ENCODE assay signal across 9 cellular contexts in the genomic region with DNA sequence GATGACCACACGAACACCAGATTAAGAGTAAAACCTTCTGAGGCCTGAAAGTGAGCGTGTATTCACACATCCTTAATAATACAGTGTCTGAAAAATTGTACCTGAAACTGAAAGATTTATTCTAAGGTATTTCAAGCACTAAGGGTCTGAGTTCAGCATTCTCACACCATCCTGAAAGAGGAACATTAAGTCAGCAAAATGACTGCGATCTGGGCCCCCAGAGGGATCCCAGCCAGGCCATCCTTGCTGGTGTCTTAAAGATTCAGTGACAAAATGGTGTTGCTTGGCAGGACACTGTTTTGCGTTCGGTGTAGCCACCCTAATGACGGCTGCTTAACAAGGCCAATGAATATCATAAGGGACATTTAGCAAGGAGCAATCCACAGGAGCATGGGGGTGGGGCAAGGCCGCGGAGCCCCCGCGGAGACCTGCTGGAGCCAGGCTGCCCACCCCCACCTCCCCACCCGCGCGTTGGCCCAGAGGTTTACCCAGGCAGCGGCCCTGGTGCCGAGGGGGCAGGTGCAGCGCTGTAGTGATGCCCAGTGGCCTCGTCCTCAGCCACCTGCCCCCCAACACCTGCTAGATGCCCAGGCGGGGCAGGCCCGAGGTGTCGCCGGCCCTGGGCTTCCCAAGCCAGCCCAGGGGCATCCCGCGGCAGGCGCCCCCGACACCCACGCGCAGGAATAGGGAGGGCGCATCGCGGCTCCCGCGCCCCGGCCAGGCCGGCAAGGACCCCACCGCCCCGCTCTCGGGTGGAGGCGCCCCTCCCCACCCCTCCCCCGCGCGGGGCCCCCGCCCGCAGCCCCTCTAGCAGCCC. TPM values are rescaled to one million over a fixed set of nuclear protein-coding genes. Genes with fewer than 3 reads are reported as not detected.
DNase-seq lines count a peak whose midpoint lies in the region; ATAC-seq and TF ChIP-seq lines count a peak whose summit lies in the region.
"Had no signal": no experiment of that assay in that cellular context is flagged by ENCODE, and none has a peak within 500 bp of the region (broad histone marks: within the 10 kb centered on the region; RNA-seq: fewer than 3 reads in every experiment).

No MANE protein-coding gene starts in this region.

- H3K9me3 ChIP-seq in hepatocyte (ENCODE audit: low read depth), result no peaks in the 10 kb centered on the region

- H4K20me1 ChIP-seq in GM23338 (replicated peaks; ENCODE audit: insufficient read depth) (no peaks in the 10 kb centered on the region), hepatocyte (ENCODE audit: insufficient read depth, poor library complexity, severe bottlenecking) (no peaks in the 10 kb centered on the region)

- H3K27me3 ChIP-seq in GM23338 (ENCODE audit: insufficient read depth) (peaks cover 35% of the 10 kb centered on the region), hepatocyte (peaks cover 52% of the 10 kb centered on the region)

- no peak for TF ChIP-seq CTCF in GM23338 (conservative IDR thresholded peaks at IDR 0.05; ENCODE audit: low read depth in 2 of 2)
- TF ChIP-seq CTCF in hepatocyte (IDR thresholded peaks at IDR 0.05; ENCODE audit: poor library complexity), result no peak

- H3K4me3 Mint-ChIP-seq in GM23338, result peak overlapping the region; percentile 67
- H3K4me3 Mint-ChIP-seq in stimulated activated effector memory CD8-positive, alpha-beta T cell treated with anti-CD3 and anti-CD28 coated beads, Interleukin-12 subunit alpha, Interleukin-12 subunit beta, amount 100 ng/mL, for 72 hours, result no peak overlapping the region

- no peaks in the 10 kb centered on the region for H3K36me3 Mint-ChIP-seq in GM23338 (ENCODE audit: low read depth)
- H3K36me3 Mint-ChIP-seq in stimulated activated effector memory CD8-positive, alpha-beta T cell treated with anti-CD3 and anti-CD28 coated beads, Interleukin-12 subunit alpha, Interleukin-12 subunit beta, amount 100 ng/mL, for 72 hours, result no peaks in the 10 kb centered on the region

- H2AFZ ChIP-seq in GM23338, result peak overlapping the region; percentile 85
- H2AFZ ChIP-seq in hepatocyte, result no peak overlapping the region

- H3K4me3 ChIP-seq in GM23338 (peak overlapping the region; percentile 77), hepatocyte (peak overlapping the region; percentile 72)

- H3K9me3 Mint-ChIP-seq in GM23338, result no peaks in the 10 kb centered on the region
- no peaks in the 10 kb centered on the region for H3K9me3 Mint-ChIP-seq in stimulated activated effector memory CD8-positive, alpha-beta T cell treated with anti-CD3 and anti-CD28 coated beads, Interleukin-12 subunit alpha, Interleukin-12 subunit beta, amount 100 ng/mL, for 72 hours
- H3K9me3 Mint-ChIP-seq: activated T-cell treated with anti-CD3 and anti-CD28 coated beads, Interleukin-2, amount 50 U/mL, for 4 hours had no signal

- no peaks in the 10 kb centered on the region for H3F3A ChIP-seq in GM23338 (replicated peaks; ENCODE audit: low read depth)

- no peak overlapping the region for H3K27ac ChIP-seq in GM23338 (ENCODE audit: low read depth)
- no peak overlapping the region for H3K27ac ChIP-seq in hepatocyte

- peaks cover 6% of the 10 kb centered on the region; the same call in 2 of the 3 replicates for H3K4me1 Mint-ChIP-seq in GM23338
- no peaks in the 10 kb centered on the region for H3K4me1 Mint-ChIP-seq in stimulated activated effector memory CD8-positive, alpha-beta T cell treated with anti-CD3 and anti-CD28 coated beads, Interleukin-12 subunit alpha, Interleukin-12 subunit beta, amount 100 ng/mL, for 72 hours

- ATAC-seq in GM23338, result peak; percentile 62
- peak; percentile 16 for ATAC-seq in SK-N-SH treated with all-trans-retinoic acid at 6 μM for 48 hours
- peak; percentile 21 for ATAC-seq in stimulated activated effector memory CD8-positive, alpha-beta T cell treated with anti-CD3 and anti-CD28 coated beads, Interleukin-12 subunit alpha, Interleukin-12 subunit beta, amount 100 ng/mL, for 72 hours
- ATAC-seq in HG03521 (IDR thresholded peaks at IDR 0.05; ENCODE audit: unreplicated experiment), result no peak
- ATAC-seq in HG02571 (IDR thresholded peaks at IDR 0.05; ENCODE audit: unreplicated experiment), result no peak

- H3K36me3 ChIP-seq in GM23338 (ENCODE audit: insufficient read depth) (no peaks in the 10 kb centered on the region; the same call in 1 of the 2 replicates), hepatocyte (replicated peaks; ENCODE audit: insufficient read depth, low read depth) (no peaks in the 10 kb centered on the region)

- peaks cover 15% of the 10 kb centered on the region for H3K27me3 Mint-ChIP-seq in GM23338 (ENCODE audit: insufficient read depth, low read depth, poor library complexity)

- H3K4me1 ChIP-seq in GM23338 (ENCODE audit: insufficient read depth) (0 out of 2 replicates have a peak, but pooled peaks cover 3% of the 10 kb centered on the region), hepatocyte (ENCODE audit: insufficient read depth) (no peaks in the 10 kb centered on the region)

- H3K4me2 ChIP-seq in GM23338 (peak overlapping the region; percentile 86), hepatocyte (peak overlapping the region; percentile 94)

- H3K9me2 ChIP-seq in GM23338 (ENCODE audit: insufficient read depth) (no peaks in the 10 kb centered on the region; the same call in 1 of the 2 replicates), hepatocyte (replicated peaks; ENCODE audit: insufficient read depth) (no peaks in the 10 kb centered on the region)

- H3K27ac Mint-ChIP-seq in GM23338, result no peak overlapping the region
- no peak overlapping the region for H3K27ac Mint-ChIP-seq in stimulated activated effector memory CD8-positive, alpha-beta T cell treated with anti-CD3 and anti-CD28 coated beads, Interleukin-12 subunit alpha, Interleukin-12 subunit beta, amount 100 ng/mL, for 72 hours

- 34% methylated on average over 18 of the region's 43 CpGs for WGBS in hepatocyte (ENCODE audit: low lambda C conversion rate, missing lambda C conversion rate)

- H3K79me2 ChIP-seq in GM23338 (replicated peaks; ENCODE audit: insufficient read depth) (no peaks in the 10 kb centered on the region), hepatocyte (no peaks in the 10 kb centered on the region)

- DNase-seq in GM23338 (ENCODE audit: low spot score) (peak; percentile 17), hepatocyte (ENCODE audit: low spot score) (no peak), SHP77 treated with DMSO at 0.1 percent for 48 hours (lab: John Stamatoyannopoulos, UW) (no peak)
- no peak for DNase-seq in stimulated activated effector memory CD8-positive, alpha-beta T cell treated with anti-CD3 and anti-CD28 coated beads, Interleukin-12 subunit alpha, Interleukin-12 subunit beta, amount 100 ng/mL, for 72 hours (ENCODE audit: low spot score in 2 of 2)
- no peak for DNase-seq in effector CD8-positive, alpha-beta T cell (lab: John Stamatoyannopoulos, UW)
- DNase-seq: activated T-cell treated with anti-CD3 and anti-CD28 coated beads, Interleukin-2, amount 50 U/mL, for 4 hours had no signal

TF ChIP-seq in GM23338, 12 proteins besides CTCF, POLR2A, EP300 and RAD21 (continues in another document):
- TF ChIP-seq ZNF114 (CRISPR knock-in tag; IDR thresholded peaks at IDR 0.05), result no peak
- TF ChIP-seq EZH2 (IDR thresholded peaks at IDR 0.05; ENCODE audit: low read depth, unreplicated experiment), result no peak
- no peak for TF ChIP-seq ZNF331 (CRISPR knock-in tag; IDR thresholded peaks at IDR 0.05; ENCODE audit: low read depth)
- TF ChIP-seq CREB1 (CRISPR knock-in tag; IDR thresholded peaks at IDR 0.05; ENCODE audit: low read depth), result no peak
- TF ChIP-seq POLR2AphosphoS5 (IDR thresholded peaks at IDR 0.05; ENCODE audit: low read depth), result no peak

TF ChIP-seq in SK-N-SH treated with all-trans-retinoic acid at 6 μM for 48 hours, 23 proteins besides CTCF, POLR2A, EP300 and RAD21 (continues in another document):
- TF ChIP-seq TCF4 (CRISPR knock-in tag; IDR thresholded peaks at IDR 0.05; ENCODE audit: borderline replicate concordance) (no peak), GLIS3 (CRISPR knock-in tag; IDR thresholded peaks at IDR 0.05) (no peak), ISL1 (CRISPR knock-in tag; IDR thresholded peaks at IDR 0.05) (no peak), OSR1 (CRISPR knock-in tag; IDR thresholded peaks at IDR 0.05) (no peak), PPARA (CRISPR knock-in tag; IDR thresholded peaks at IDR 0.05; ENCODE audit: borderline replicate concordance) (no peak), ZC3H10 (CRISPR knock-in tag; IDR thresholded peaks at IDR 0.05) (no peak), BACH2 (CRISPR knock-in tag; IDR thresholded peaks at IDR 0.05; ENCODE audit: borderline replicate concordance) (no peak)
- TF ChIP-seq, protein P1, sequence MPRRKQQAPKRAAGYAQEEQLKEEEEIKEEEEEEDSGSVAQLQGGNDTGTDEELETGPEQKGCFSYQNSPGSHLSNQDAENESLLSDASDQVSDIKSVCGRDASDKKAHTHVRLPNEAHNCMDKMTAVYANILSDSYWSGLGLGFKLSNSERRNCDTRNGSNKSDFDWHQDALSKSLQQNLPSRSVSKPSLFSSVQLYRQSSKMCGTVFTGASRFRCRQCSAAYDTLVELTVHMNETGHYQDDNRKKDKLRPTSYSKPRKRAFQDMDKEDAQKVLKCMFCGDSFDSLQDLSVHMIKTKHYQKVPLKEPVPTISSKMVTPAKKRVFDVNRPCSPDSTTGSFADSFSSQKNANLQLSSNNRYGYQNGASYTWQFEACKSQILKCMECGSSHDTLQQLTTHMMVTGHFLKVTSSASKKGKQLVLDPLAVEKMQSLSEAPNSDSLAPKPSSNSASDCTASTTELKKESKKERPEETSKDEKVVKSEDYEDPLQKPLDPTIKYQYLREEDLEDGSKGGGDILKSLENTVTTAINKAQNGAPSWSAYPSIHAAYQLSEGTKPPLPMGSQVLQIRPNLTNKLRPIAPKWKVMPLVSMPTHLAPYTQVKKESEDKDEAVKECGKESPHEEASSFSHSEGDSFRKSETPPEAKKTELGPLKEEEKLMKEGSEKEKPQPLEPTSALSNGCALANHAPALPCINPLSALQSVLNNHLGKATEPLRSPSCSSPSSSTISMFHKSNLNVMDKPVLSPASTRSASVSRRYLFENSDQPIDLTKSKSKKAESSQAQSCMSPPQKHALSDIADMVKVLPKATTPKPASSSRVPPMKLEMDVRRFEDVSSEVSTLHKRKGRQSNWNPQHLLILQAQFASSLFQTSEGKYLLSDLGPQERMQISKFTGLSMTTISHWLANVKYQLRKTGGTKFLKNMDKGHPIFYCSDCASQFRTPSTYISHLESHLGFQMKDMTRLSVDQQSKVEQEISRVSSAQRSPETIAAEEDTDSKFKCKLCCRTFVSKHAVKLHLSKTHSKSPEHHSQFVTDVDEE (CRISPR knock-in tag; IDR thresholded peaks at IDR 0.05), result no peak

RNA-seq across cellular contexts. Expression of a gene that starts 0.7 kb away (rescaled TPM):
- 0.04 and 0.87 TPM in 2 replicates for total RNA-seq in GM23338 (2014; rRNA removed; shearing (Covaris generic))
- 0.50 and 0.54 TPM in 2 replicates for polyA plus RNA-seq in GM23338 (2016; fragmentation: Nextera tagmentation; extraction: Ambion mirVana)
- total RNA-seq in hepatocyte, result 0.33 and 0.48 TPM in 2 replicates
- 0.36 and 0.57 TPM in 2 replicates for polyA plus RNA-seq in hepatocyte
- total RNA-seq: activated T-cell treated with anti-CD3 and anti-CD28 coated beads, Interleukin-2, amount 50 U/mL, for 4 hours had no signal

RNA-seq across cellular contexts. Expression of a gene that starts 36.9 kb away (rescaled TPM):
- not detected in 2 replicates for total RNA-seq in GM23338 (2014; rRNA removed; shearing (Covaris generic))
- polyA plus RNA-seq in GM23338 (2016; fragmentation: Nextera tagmentation; extraction: Ambion mirVana) (0.26 and 0.29 TPM in 2 replicates), hepatocyte (not detected in 2 replicates)
- 0.33 TPM in 1 of 2 replicates, not detected in the other for total RNA-seq in hepatocyte

Comparison
In these comparisons a context has a peak if more than half of its experiments do, and no peak if none do; other contexts are left out.
1. ATAC-seq: peak in GM23338 (single experiment), SK-N-SH treated with all-trans-retinoic acid at 6 μM for 48 hours (single experiment) and stimulated activated effector memory CD8-positive, alpha-beta T cell treated with anti-CD3 and anti-CD28 coated beads, Interleukin-12 subunit alpha, Interleukin-12 subunit beta, amount 100 ng/mL, for 72 hours (single experiment); none in HG03521 (single experiment) and HG02571 (single experiment).